Comparison of ENCODE assay signal across 18 cellular contexts in the genomic region with DNA sequence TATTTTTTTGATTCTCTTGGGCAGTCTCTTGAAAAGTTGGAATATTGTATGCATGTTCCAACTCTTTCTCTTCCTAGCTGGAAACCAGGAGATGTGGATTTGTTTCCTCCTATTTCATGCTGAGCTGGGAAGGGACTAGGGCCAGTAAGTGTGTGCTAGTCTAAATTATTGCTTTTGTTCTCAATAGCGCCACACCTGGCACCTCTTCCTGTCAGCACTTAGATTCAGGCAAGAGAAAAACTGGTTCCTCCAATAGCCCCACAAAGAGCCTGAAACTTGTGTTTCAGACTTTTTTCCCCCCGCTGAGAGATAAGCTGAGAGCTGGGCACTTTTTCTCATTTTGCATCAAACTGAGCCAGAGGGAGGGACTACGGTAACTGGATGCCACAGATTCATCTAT.
DNase-seq lines count a peak whose midpoint lies in the region; ATAC-seq and TF ChIP-seq lines count a peak whose summit lies in the region.
"Had no signal": no experiment of that assay in that cellular context is flagged by ENCODE, and none has a peak within 500 bp of the region (broad histone marks: within the 10 kb centered on the region; RNA-seq: fewer than 3 reads in every experiment).

No MANE protein-coding gene starts in this region.

- H3K9ac ChIP-seq in OCI-LY1 (ENCODE audit: low read length), result no peak overlapping the region
- H3K9ac ChIP-seq: GM23248, KMS-11, SK-N-SH had no signal

- H3K36me3 ChIP-seq in OCI-LY1 (ENCODE audit: insufficient read depth, low read length) (no peaks in the 10 kb centered on the region), iPS DF 6.9 (ENCODE audit: control insufficient read depth, insufficient read depth, low read length) (no peaks in the 10 kb centered on the region), WERI-Rb-1 (no peaks in the 10 kb centered on the region)

- H3K27me3 ChIP-seq in OCI-LY1 (ENCODE audit: insufficient read depth, low read length) (no peaks in the 10 kb centered on the region), iPS DF 6.9 (ENCODE audit: control insufficient read depth, insufficient read depth, low read length) (no peaks in the 10 kb centered on the region), WERI-Rb-1 (ENCODE audit: insufficient read depth, low read depth, severe bottlenecking) (no peaks in the 10 kb centered on the region)

- peak; percentile 5 for DNase-seq in DMS53 treated with DMSO at 0.1 percent for 48 hours (lab: John Stamatoyannopoulos, UW; ENCODE audit: unreplicated experiment)
- DNase-seq in iPS DF 6.9 (ENCODE audit: low read depth, low spot score), result peak; percentile 35
- DNase-seq in WERI-Rb-1, result no peak
- DNase-seq in central memory CD4-positive, alpha-beta T cell, result no peak
- DNase-seq: CD4-positive, CD25-positive, alpha-beta regulatory T cell; DND-41; GDM1; GM23248; NCI-H1048; NCI-H1694 treated with DMSO at 0.1 percent for 48 hours; SHP77; SK-N-SH; T-helper 1 cell had no signal

- no peaks in the 10 kb centered on the region for H3K79me2 ChIP-seq in OCI-LY1 (ENCODE audit: insufficient read depth, low read length)

- no peak overlapping the region for H2AFZ ChIP-seq in OCI-LY1 (ENCODE audit: low read length)
- H2AFZ ChIP-seq: GM23248 had no signal

- no peak for ATAC-seq in HG03521 (IDR thresholded peaks at IDR 0.05; ENCODE audit: unreplicated experiment)
- ATAC-seq: GM12878 had no signal

- 0 out of 2 replicates have a peak, but pooled peaks have one; percentile 7 for TF ChIP-seq CTCF in C4-2B (conservative IDR thresholded peaks at IDR 0.05)
- peak; percentile 30; the same call in 1 of the 2 replicates for TF ChIP-seq CTCF in OCI-LY1 (IDR thresholded peaks at IDR 0.05; ENCODE audit: low read length)
- TF ChIP-seq CTCF in WERI-Rb-1 (IDR thresholded peaks at IDR 0.05; ENCODE audit: low read depth, low read length), result no peak

- H4K20me1 ChIP-seq in OCI-LY1 (ENCODE audit: insufficient read depth, low read length), result no peaks in the 10 kb centered on the region

- H3K9me3 ChIP-seq in OCI-LY1 (ENCODE audit: low read length), result no peaks in the 10 kb centered on the region
- H3K9me3 ChIP-seq in iPS DF 6.9 (ENCODE audit: control insufficient read depth, insufficient read depth, low read length), result no peaks in the 10 kb centered on the region
- H3K9me3 ChIP-seq in WERI-Rb-1 (ENCODE audit: severe bottlenecking), result no peaks in the 10 kb centered on the region
- H3K9me3 ChIP-seq: SK-N-SH had no signal

- H3F3A ChIP-seq in OCI-LY1 (ENCODE audit: insufficient read depth, low read length), result no peaks in the 10 kb centered on the region

- no peaks in the 10 kb centered on the region for H3K9me2 ChIP-seq in OCI-LY1 (ENCODE audit: low read depth, low read length)
- H3K9me2 ChIP-seq: SK-N-SH had no signal

- H3K4me1 ChIP-seq in OCI-LY1 (ENCODE audit: insufficient read depth, low read length, severe bottlenecking) (no peaks in the 10 kb centered on the region), iPS DF 6.9 (ENCODE audit: control insufficient read depth, insufficient read depth, low read length) (no peaks in the 10 kb centered on the region)

- WGBS in iPS DF 6.9 (ENCODE audit: insufficient coverage, insufficient read length), result no CpG with 5 or more reads among the region's 3 CpGs

- H3K4me2 ChIP-seq in OCI-LY1 (ENCODE audit: low read length), result no peak overlapping the region
- H3K4me2 ChIP-seq: KMS-11, SK-N-SH had no signal

- H3K27ac ChIP-seq in C4-2B, result no peak overlapping the region
- no peak overlapping the region for H3K27ac ChIP-seq in OCI-LY1 (ENCODE audit: low read depth, low read length, poor library complexity, severe bottlenecking)
- no peak overlapping the region for H3K27ac ChIP-seq in iPS DF 6.9 (ENCODE audit: low read length)
- H3K27ac ChIP-seq in WERI-Rb-1, result no peak overlapping the region
- H3K27ac ChIP-seq: GM23248, KMS-11 had no signal

- no peak overlapping the region for H3K4me3 ChIP-seq in OCI-LY1 (ENCODE audit: low read depth, low read length, poor library complexity, severe bottlenecking)
- no peak overlapping the region for H3K4me3 ChIP-seq in iPS DF 6.9 (ENCODE audit: low read length)
- no peak overlapping the region for H3K4me3 ChIP-seq in WERI-Rb-1 (ENCODE audit: low read depth, low read length)
- H3K4me3 ChIP-seq: GM12878, GM23248 had no signal

Comparison
In these comparisons a context has a peak if more than half of its experiments do, and no peak if none do; other contexts are left out.
1. DNase-seq: peak in DMS53 treated with DMSO at 0.1 percent for 48 hours (single experiment) and iPS DF 6.9 (single experiment); none in WERI-Rb-1 (single experiment) and central memory CD4-positive, alpha-beta T cell (single experiment).